11 cellular contexts compared by ENCODE assay signal in genomic region chr16:81500833-81501521, GRCh38. TPM values are rescaled to one million over a fixed set of nuclear protein-coding genes. Genes with fewer than 3 reads are reported as not detected.
A peak's percentile ranks its signal among the peaks of the same experiment; 100 is the strongest.
DNase-seq lines count a peak whose midpoint lies in the region; ATAC-seq and TF ChIP-seq lines count a peak whose summit lies in the region.
"Had no signal": no experiment of that assay in that cellular context is flagged by ENCODE, and none has a peak within 500 bp of the region (broad histone marks: within the 10 kb centered on the region; RNA-seq: fewer than 3 reads in every experiment).

No MANE protein-coding gene starts in this region.

- H3K36me3 Mint-ChIP-seq in CD8-positive, alpha-beta T cell: peaks cover 11% of the 10 kb centered on the region
- H3K36me3 Mint-ChIP-seq in activated naive CD4-positive, alpha-beta T cell treated with anti-CD3 and anti-CD28 coated beads, Interleukin-2, amount 50 U/mL, for 72 hours: no peaks in the 10 kb centered on the region

- peaks cover 39% of the 10 kb centered on the region for H3K4me1 Mint-ChIP-seq in CD8-positive, alpha-beta T cell (ENCODE audit: low read depth)

- CTCF ChIA-PET in CD8-positive, alpha-beta T cell (lab: Charles Lee): no interaction called here

- no peak overlapping the region for H3K27ac ChIP-seq in CD8-positive, alpha-beta T cell (ENCODE audit: low read depth, low read length)
- H3K27ac ChIP-seq in OCI-LY1 (ENCODE audit: low read depth, low read length, poor library complexity, severe bottlenecking) (peak overlapping the region; percentile 40), parathyroid adenoma (peak overlapping the region; percentile 16)
- H3K27ac ChIP-seq: KMS-11 had no signal

- no peaks in the 10 kb centered on the region for H3K27me3 Mint-ChIP-seq in CD8-positive, alpha-beta T cell (ENCODE audit: low read depth)

- H3K4me3 ChIP-seq in CD8-positive, alpha-beta T cell (ENCODE audit: low read depth, low read length): no peak overlapping the region
- H3K4me3 ChIP-seq in OCI-LY1 (ENCODE audit: low read depth, low read length, poor library complexity, severe bottlenecking): peak overlapping the region; percentile 11
- H3K4me3 ChIP-seq in parathyroid adenoma (ENCODE audit: low read depth, low read length): no peak overlapping the region

- no peaks in the 10 kb centered on the region for H3K9me3 ChIP-seq in CD8-positive, alpha-beta T cell (ENCODE audit: low read length)
- H3K9me3 ChIP-seq in OCI-LY1 (ENCODE audit: low read length): no peaks in the 10 kb centered on the region
- no peaks in the 10 kb centered on the region for H3K9me3 ChIP-seq in parathyroid adenoma (ENCODE audit: control insufficient read depth, low read length)

- no peak for TF ChIP-seq CTCF in CD8-positive, alpha-beta T cell (IDR thresholded peaks at IDR 0.05)
- peak; percentile 41; the same call in 1 of the 2 replicates for TF ChIP-seq CTCF in OCI-LY1 (IDR thresholded peaks at IDR 0.05; ENCODE audit: low read length)
- TF ChIP-seq CTCF in parathyroid adenoma (IDR thresholded peaks at IDR 0.05): no peak

- H3K4me2 ChIP-seq in OCI-LY1 (ENCODE audit: low read length) (peak overlapping the region; percentile 45), parathyroid adenoma (ENCODE audit: low read length) (no peak overlapping the region)
- H3K4me2 ChIP-seq: KMS-11 had no signal

- H3K4me3 Mint-ChIP-seq in CD8-positive, alpha-beta T cell: no peak overlapping the region

- no peaks in the 10 kb centered on the region for H4K20me1 ChIP-seq in OCI-LY1 (ENCODE audit: insufficient read depth, low read length)

- no peak for DNase-seq in CD8-positive, alpha-beta T cell
- DNase-seq in dedifferentiated amniotic fluid mesenchymal stem cell (ENCODE audit: extremely low spot score): peak; percentile 25
- no peak for DNase-seq in activated naive CD4-positive, alpha-beta T cell treated with anti-CD3 and anti-CD28 coated beads, Interleukin-2, amount 50 U/mL, for 72 hours (ENCODE audit: low spot score in 2 of 2)
- DNase-seq in islet precursor cell: no peak
- no peak for DNase-seq in ecto neural progenitor cell (ENCODE audit: low spot score)
- DNase-seq: amygdala had no signal

- peaks cover 3% of the 10 kb centered on the region for H3K4me1 ChIP-seq in CD8-positive, alpha-beta T cell (ENCODE audit: insufficient read depth, low read length)
- peaks cover 74% of the 10 kb centered on the region for H3K4me1 ChIP-seq in OCI-LY1 (ENCODE audit: insufficient read depth, low read length, severe bottlenecking)
- H3K4me1 ChIP-seq in parathyroid adenoma: no peaks in the 10 kb centered on the region

- intact Hi-C loops in CD8-positive, alpha-beta T cell (cut with DNase I, micrococcal nuclease): no loop called here

- H3K9ac ChIP-seq in OCI-LY1 (ENCODE audit: low read length) (no peak overlapping the region), parathyroid adenoma (no peak overlapping the region)
- H3K9ac ChIP-seq: KMS-11 had no signal

- ATAC-seq in CD8-positive, alpha-beta T cell: peak; percentile 25
- no peak for ATAC-seq in activated naive CD4-positive, alpha-beta T cell treated with anti-CD3 and anti-CD28 coated beads, Interleukin-2, amount 50 U/mL, for 72 hours
- no peak for ATAC-seq in GM18502 (IDR thresholded peaks at IDR 0.05; ENCODE audit: poor library complexity, unreplicated experiment)
- ATAC-seq: HCT116 had no signal

- no peaks in the 10 kb centered on the region for H3K9me2 ChIP-seq in OCI-LY1 (ENCODE audit: low read depth, low read length)

- H3K79me2 ChIP-seq in OCI-LY1 (ENCODE audit: insufficient read depth, low read length) (no peaks in the 10 kb centered on the region), parathyroid adenoma (peaks cover 20% of the 10 kb centered on the region)

- no peaks in the 10 kb centered on the region for H3F3A ChIP-seq in OCI-LY1 (ENCODE audit: insufficient read depth, low read length)

- H2AFZ ChIP-seq in OCI-LY1 (ENCODE audit: low read length) (no peak overlapping the region), parathyroid adenoma (no peak overlapping the region)

- H3K36me3 ChIP-seq in CD8-positive, alpha-beta T cell (ENCODE audit: insufficient read depth, low read length): no peaks in the 10 kb centered on the region
- H3K36me3 ChIP-seq in OCI-LY1 (ENCODE audit: insufficient read depth, low read length) (0 out of 2 replicates have a peak, but pooled peaks cover 8% of the 10 kb centered on the region), parathyroid adenoma (ENCODE audit: control insufficient read depth, insufficient read depth, low read length) (no peaks in the 10 kb centered on the region)

- POLR2A ChIA-PET in CD8-positive, alpha-beta T cell (lab: Charles Lee): no interaction called here

- H3K27ac Mint-ChIP-seq in CD8-positive, alpha-beta T cell: no peak overlapping the region
- H3K27ac Mint-ChIP-seq in activated naive CD4-positive, alpha-beta T cell treated with anti-CD3 and anti-CD28 coated beads, Interleukin-2, amount 50 U/mL, for 72 hours: peak overlapping the region in 1 of 2 donors; percentile 52

- no peaks in the 10 kb centered on the region for H3K9me3 Mint-ChIP-seq in CD8-positive, alpha-beta T cell
- H3K9me3 Mint-ChIP-seq in activated naive CD4-positive, alpha-beta T cell treated with anti-CD3 and anti-CD28 coated beads, Interleukin-2, amount 50 U/mL, for 72 hours: no peaks in the 10 kb centered on the region

- no peaks in the 10 kb centered on the region for H3K27me3 ChIP-seq in CD8-positive, alpha-beta T cell (ENCODE audit: insufficient read depth, low read length)
- H3K27me3 ChIP-seq in OCI-LY1 (ENCODE audit: insufficient read depth, low read length) (no peaks in the 10 kb centered on the region), parathyroid adenoma (ENCODE audit: control insufficient read depth, insufficient read depth, low read length) (no peaks in the 10 kb centered on the region)

RNA-seq across cellular contexts. Expression of gene CMIP, which starts 56.4 kb away (rescaled TPM):
- 10 to 100 TPM; 40.9 to 42.1 TPM for total RNA-seq in CD8-positive, alpha-beta T cell
- 10 to 100 TPM; 35.5 to 51.5 TPM for total RNA-seq in activated naive CD4-positive, alpha-beta T cell treated with anti-CD3 and anti-CD28 coated beads, Interleukin-2, amount 50 U/mL, for 72 hours
